In the genomic region with DNA sequence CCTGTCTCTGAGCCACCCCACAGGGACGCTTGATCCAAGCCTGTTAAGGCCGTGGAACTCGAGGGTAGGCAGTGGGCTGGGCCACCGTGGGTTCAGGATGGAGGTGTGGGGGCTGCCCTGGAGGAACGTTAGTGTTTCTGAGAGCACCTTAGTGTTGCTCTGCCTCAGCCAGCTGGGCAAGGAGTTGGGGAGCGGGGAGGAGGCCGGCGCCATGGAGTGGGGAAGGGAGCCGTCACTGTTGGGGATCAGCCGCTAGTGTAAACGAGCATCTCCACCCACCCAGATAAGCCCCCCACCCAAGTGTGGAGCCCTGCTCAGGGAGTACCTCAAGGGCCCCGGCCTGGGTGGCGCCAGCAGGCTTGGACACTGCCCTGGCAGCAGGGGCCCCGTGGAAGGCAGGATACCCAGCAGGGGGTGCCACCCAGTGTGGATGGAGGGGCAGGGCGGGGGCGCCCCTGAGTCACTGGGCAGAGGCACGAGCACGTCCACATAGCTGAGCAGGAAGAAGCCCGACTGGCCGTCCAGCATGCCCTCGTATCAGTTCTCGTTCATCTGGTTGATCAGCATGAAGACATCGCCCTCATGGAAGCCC, we compare ENCODE assay signal across 17 cellular contexts.
DNase-seq lines count a peak whose midpoint lies in the region; ATAC-seq, FAIRE-seq and TF ChIP-seq lines count a peak whose summit lies in the region.
"Had no signal": no experiment of that assay in that cellular context is flagged by ENCODE, and none has a peak within 500 bp of the region (broad histone marks: within the 10 kb centered on the region; RNA-seq: fewer than 3 reads in every experiment).

No MANE protein-coding gene starts in this region.

- H3K27me3 ChIP-seq in H7 (ENCODE audit: control insufficient read depth, insufficient read depth, low read length): no peaks in the 10 kb centered on the region
- no peaks in the 10 kb centered on the region for H3K27me3 ChIP-seq in HepG2 (ENCODE audit: control insufficient read depth in 1 of 2, insufficient read depth in 2 of 2, low read length in 2 of 2)
- no peaks in the 10 kb centered on the region for H3K27me3 ChIP-seq in thyroid gland

- no peak overlapping the region for H3K9ac ChIP-seq in HepG2 (ENCODE audit: insufficient read depth, low read depth, low read length)

- FAIRE-seq in HepG2 (lab: Jason Lieb, UNC): no peak
- FAIRE-seq: H54, HTR-8/SVneo, K562 had no signal

- H2AFZ ChIP-seq in HepG2 (ENCODE audit: low read length): no peak overlapping the region

- no peak overlapping the region for H3K4me3 Mint-ChIP-seq in effector memory CD8-positive, alpha-beta T cell
- no peak overlapping the region for H3K4me3 Mint-ChIP-seq in HFFc6

- H3K9me3 ChIP-seq in HepG2 (ENCODE audit: low read length) (no peaks in the 10 kb centered on the region), thyroid gland (no peaks in the 10 kb centered on the region)

- TF ChIP-seq POLR2A in HepG2 (IDR thresholded peaks at IDR 0.05; ENCODE audit: insufficient read depth in 1 of 2, low read depth in 2 of 2, low read length in 2 of 2) (no peak), thyroid gland (IDR thresholded peaks at IDR 0.05) (no peak)

- POLR2A ChIA-PET in HepG2 (lab: Yijun Ruan, JAX): no interaction called here

- H3K27me3 Mint-ChIP-seq in effector memory CD8-positive, alpha-beta T cell: no peaks in the 10 kb centered on the region
- H3K27me3 Mint-ChIP-seq in HFFc6 (ENCODE audit: insufficient read depth): no peaks in the 10 kb centered on the region

- H3K4me3 ChIP-seq in H7 (ENCODE audit: insufficient read depth, low read depth, low read length) (no peak overlapping the region), HepG2 (replicated peaks in 1 of 3; ENCODE audit: insufficient read depth in 1 of 3, low read depth in 2 of 3, low read length in 3 of 3) (no peak overlapping the region), thyroid gland (replicated peaks in 1 of 3) (no peak overlapping the region)
- H3K4me3 ChIP-seq: K562 had no signal

- H3K9me3 Mint-ChIP-seq in effector memory CD8-positive, alpha-beta T cell: no peaks in the 10 kb centered on the region
- H3K9me3 Mint-ChIP-seq in HFFc6: no peaks in the 10 kb centered on the region

- CTCF ChIA-PET in HepG2 (lab: Yijun Ruan, JAX; ENCODE audit: low intra/inter-chr PET ratio, low total read pairs): no interaction called here

- H3K79me2 ChIP-seq in HepG2 (ENCODE audit: insufficient read depth, low read length): no peaks in the 10 kb centered on the region

- 97% methylated on average over 19 of the region's 23 CpGs for WGBS in HepG2 (ENCODE audit: low lambda C conversion rate)
- 78% methylated on average over 12 to 15 of the region's 23 CpGs for WGBS in thyroid gland, 2 donors

- DNase-seq in H7: peak; percentile 40
- no peak for DNase-seq in HepG2 (ENCODE audit: low spot score)
- no peak for DNase-seq in thyroid gland
- no peak for DNase-seq in effector memory CD8-positive, alpha-beta T cell
- no peak for DNase-seq in HFFc6
- DNase-seq: NCI-H1417 treated with DMSO at 0.1 percent for 48 hours, NCI-H2029, NCI-H2171, NCI-H446, NCI-H69, PC-3 had no signal

- H3K27ac Mint-ChIP-seq in effector memory CD8-positive, alpha-beta T cell: no peak overlapping the region
- H3K27ac Mint-ChIP-seq in HFFc6: no peak overlapping the region

- ATAC-seq in esophagus mucosa (peak; percentile 58), HepG2 (peak; percentile 54), HG03159 (IDR thresholded peaks at IDR 0.05; ENCODE audit: unreplicated experiment) (no peak)
- no peak for ATAC-seq in effector memory CD8-positive, alpha-beta T cell (replicated peaks)
- ATAC-seq: PC-3 had no signal

- no peaks in the 10 kb centered on the region for H3K36me3 ChIP-seq in H7 (replicated peaks; ENCODE audit: control insufficient read depth, insufficient read depth, low read length)
- H3K36me3 ChIP-seq in HepG2 (replicated peaks in 1 of 2; ENCODE audit: control insufficient read depth in 1 of 2, insufficient read depth in 2 of 2, low read length in 2 of 2): peaks cover 3 to 5% of the 10 kb centered on the region in 2 experiments; a peak in 2 of 5 replicates
- no peaks in the 10 kb centered on the region for H3K36me3 ChIP-seq in thyroid gland

- H3K4me2 ChIP-seq in HepG2 (ENCODE audit: low read depth, low read length): no peak overlapping the region

- H3K4me1 Mint-ChIP-seq in effector memory CD8-positive, alpha-beta T cell (ENCODE audit: low read depth in 2 of 2): peaks cover 3 to 6% of the 10 kb centered on the region in 2 donors
- H3K4me1 Mint-ChIP-seq in HFFc6 (ENCODE audit: low read depth): 0 out of 2 replicates have a peak, but pooled peaks cover 7% of the 10 kb centered on the region

- no peak for TF ChIP-seq CTCF in HepG2 (CRISPR knock-in tag; IDR thresholded peaks at IDR 0.05)
- no peak for TF ChIP-seq CTCF in thyroid gland (IDR thresholded peaks at IDR 0.05)
- TF ChIP-seq CTCF in HFFc6 (IDR thresholded peaks at IDR 0.05): no peak

- TF ChIP-seq RAD21 in HepG2 (CRISPR knock-in tag; IDR thresholded peaks at IDR 0.05): no peak

- H3K27ac ChIP-seq in HepG2 (ENCODE audit: extremely low read length, insufficient read depth, low read length) (no peak overlapping the region), thyroid gland (peak overlapping the region in 2 of 3 donors; percentile 41 to 50)
- H3K27ac ChIP-seq: C4-2B had no signal

- no peaks in the 10 kb centered on the region for H3K4me1 ChIP-seq in HepG2 (ENCODE audit: insufficient read depth, low read length)
- H3K4me1 ChIP-seq in thyroid gland: peaks cover 3 to 6% of the 10 kb centered on the region in 2 donors

- intact Hi-C loops in HepG2 (cut with micrococcal nuclease; ENCODE audit: unreplicated experiment): no loop called here
- intact Hi-C loops in thyroid gland (cut with DNase I): no loop called here

- no TSS peak for BruUV-seq in HepG2 (replicated peaks; lab: Mats Ljungman, UMichigan)

- in situ Hi-C loops in HepG2 (cut with HindIII; ENCODE audit: extremely low pct_ligation_motif_present, low pct_unique_long_range_greater_than_20kb): no loop called here

- TF ChIP-seq EP300 in HepG2 (IDR thresholded peaks at IDR 0.05; ENCODE audit: low read depth in 2 of 2, low read length in 2 of 2) (no peak), HepG2 (CRISPR knock-in tag; IDR thresholded peaks at IDR 0.05; ENCODE audit: borderline replicate concordance) (no peak)

- no peaks in the 10 kb centered on the region for H4K20me1 ChIP-seq in HepG2 (ENCODE audit: insufficient read depth, low read length)

- H3K36me3 Mint-ChIP-seq in effector memory CD8-positive, alpha-beta T cell (ENCODE audit: insufficient read depth): peaks cover 8% of the 10 kb centered on the region
- peaks cover 8% of the 10 kb centered on the region for H3K36me3 Mint-ChIP-seq in HFFc6 (ENCODE audit: low read depth)

TF ChIP-seq in HepG2, 621 proteins besides CTCF, POLR2A, EP300 and RAD21:
- no peak for TF ChIP-seq HNRNPUL1 (IDR thresholded peaks at IDR 0.05; ENCODE audit: low read depth, low read length)
- TF ChIP-seq, protein P1, sequence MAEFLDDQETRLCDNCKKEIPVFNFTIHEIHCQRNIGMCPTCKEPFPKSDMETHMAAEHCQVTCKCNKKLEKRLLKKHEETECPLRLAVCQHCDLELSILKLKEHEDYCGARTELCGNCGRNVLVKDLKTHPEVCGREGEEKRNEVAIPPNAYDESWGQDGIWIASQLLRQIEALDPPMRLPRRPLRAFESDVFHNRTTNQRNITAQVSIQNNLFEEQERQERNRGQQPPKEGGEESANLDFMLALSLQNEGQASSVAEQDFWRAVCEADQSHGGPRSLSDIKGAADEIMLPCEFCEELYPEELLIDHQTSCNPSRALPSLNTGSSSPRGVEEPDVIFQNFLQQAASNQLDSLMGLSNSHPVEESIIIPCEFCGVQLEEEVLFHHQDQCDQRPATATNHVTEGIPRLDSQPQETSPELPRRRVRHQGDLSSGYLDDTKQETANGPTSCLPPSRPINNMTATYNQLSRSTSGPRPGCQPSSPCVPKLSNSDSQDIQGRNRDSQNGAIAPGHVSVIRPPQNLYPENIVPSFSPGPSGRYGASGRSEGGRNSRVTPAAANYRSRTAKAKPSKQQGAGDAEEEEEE (CRISPR knock-in tag; IDR thresholded peaks at IDR 0.05; ENCODE audit: borderline replicate concordance): no peak
- no peak for TF ChIP-seq ZNF546 (CRISPR knock-in tag; conservative IDR thresholded peaks at IDR 0.05)
- TF ChIP-seq HNRNPK (IDR thresholded peaks at IDR 0.05; ENCODE audit: low read depth, low read length, poor library complexity, severe bottlenecking): no peak
- no peak for TF ChIP-seq ZFP36L2 (CRISPR knock-in tag; IDR thresholded peaks at IDR 0.05)
- no peak for TF ChIP-seq E2F1 (CRISPR knock-in tag; IDR thresholded peaks at IDR 0.05)
- no peak for TF ChIP-seq ZNF652 (CRISPR knock-in tag; IDR thresholded peaks at IDR 0.05; ENCODE audit: borderline replicate concordance, low read depth)
- TF ChIP-seq, protein P2, sequence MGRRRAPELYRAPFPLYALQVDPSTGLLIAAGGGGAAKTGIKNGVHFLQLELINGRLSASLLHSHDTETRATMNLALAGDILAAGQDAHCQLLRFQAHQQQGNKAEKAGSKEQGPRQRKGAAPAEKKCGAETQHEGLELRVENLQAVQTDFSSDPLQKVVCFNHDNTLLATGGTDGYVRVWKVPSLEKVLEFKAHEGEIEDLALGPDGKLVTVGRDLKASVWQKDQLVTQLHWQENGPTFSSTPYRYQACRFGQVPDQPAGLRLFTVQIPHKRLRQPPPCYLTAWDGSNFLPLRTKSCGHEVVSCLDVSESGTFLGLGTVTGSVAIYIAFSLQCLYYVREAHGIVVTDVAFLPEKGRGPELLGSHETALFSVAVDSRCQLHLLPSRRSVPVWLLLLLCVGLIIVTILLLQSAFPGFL (CRISPR knock-in tag; IDR thresholded peaks at IDR 0.05): no peak

Comparison
In these comparisons a context has a peak if more than half of its experiments do, and no peak if none do; other contexts are left out.
1. ATAC-seq: peak in esophagus mucosa (single experiment) and HepG2 (single experiment); none in HG03159 (single experiment) and effector memory CD8-positive, alpha-beta T cell (single experiment).